8 cellular contexts compared by ENCODE assay signal in genomic region chr18:77068321-77068841, GRCh38.
A peak's percentile ranks its signal among the peaks of the same experiment; 100 is the strongest.
DNase-seq lines count a peak whose midpoint lies in the region; ATAC-seq and TF ChIP-seq lines count a peak whose summit lies in the region.

No MANE protein-coding gene starts in this region.

- H3K9me3 Mint-ChIP-seq in activated CD8-positive, alpha-beta T cell treated with anti-CD3 and anti-CD28 coated beads for 36 hours = peaks cover 2% of the 10 kb centered on the region
- peaks cover 3% of the 10 kb centered on the region for H3K9me3 Mint-ChIP-seq in stimulated activated memory B cell treated with anti-CD40 and anti-IgM and Interleukin-4, amounts not matched to agents 10 μg/mL and 1 μg/mL and 100 μg/mL, for 72 hours

- in situ Hi-C loops in G401 (cut with HindIII; ENCODE audit: low sequenced_read_pairs) = no loop called here

- H3K27ac Mint-ChIP-seq in activated CD8-positive, alpha-beta T cell treated with anti-CD3 and anti-CD28 coated beads for 36 hours = peak overlapping the region; percentile 92
- H3K27ac Mint-ChIP-seq in stimulated activated memory B cell treated with anti-CD40 and anti-IgM and Interleukin-4, amounts not matched to agents 10 μg/mL and 1 μg/mL and 100 μg/mL, for 72 hours = peak overlapping the region; percentile 99

- H3K27me3 Mint-ChIP-seq in activated CD8-positive, alpha-beta T cell treated with anti-CD3 and anti-CD28 coated beads for 36 hours = no peaks in the 10 kb centered on the region
- H3K27me3 Mint-ChIP-seq in stimulated activated memory B cell treated with anti-CD40 and anti-IgM and Interleukin-4, amounts not matched to agents 10 μg/mL and 1 μg/mL and 100 μg/mL, for 72 hours = no peaks in the 10 kb centered on the region

- H3K4me3 Mint-ChIP-seq in activated CD8-positive, alpha-beta T cell treated with anti-CD3 and anti-CD28 coated beads for 36 hours = peak overlapping the region; percentile 43
- peak overlapping the region; percentile 73 for H3K4me3 Mint-ChIP-seq in stimulated activated memory B cell treated with anti-CD40 and anti-IgM and Interleukin-4, amounts not matched to agents 10 μg/mL and 1 μg/mL and 100 μg/mL, for 72 hours

- H3K4me1 Mint-ChIP-seq in activated CD8-positive, alpha-beta T cell treated with anti-CD3 and anti-CD28 coated beads for 36 hours (ENCODE audit: low read depth) = peaks cover 98% of the 10 kb centered on the region
- H3K4me1 Mint-ChIP-seq in stimulated activated memory B cell treated with anti-CD40 and anti-IgM and Interleukin-4, amounts not matched to agents 10 μg/mL and 1 μg/mL and 100 μg/mL, for 72 hours = peaks cover 91% of the 10 kb centered on the region

- CTCF ChIA-PET in activated CD8-positive, alpha-beta T cell treated with anti-CD3 and anti-CD28 coated beads for 36 hours (lab: Charles Lee) = interaction anchor here (0.8 to 3.8 kb wide), 8 partner anchors 10 to 64 kb away, joined by 3 to 19 read pairs (median 6); partner anchors contain the start of gene MBP

- DNase-seq in activated CD8-positive, alpha-beta T cell treated with anti-CD3 and anti-CD28 coated beads for 36 hours = peak; percentile 67
- DNase-seq in Right ventricle myocardium superior = no peak
- no peak for DNase-seq in NCI-H2081 treated with DMSO at 0.1 percent for 48 hours (lab: John Stamatoyannopoulos, UW)
- DNase-seq in G401 (ENCODE audit: low spot score) = no peak
- no peak for DNase-seq in dedifferentiated amniotic fluid mesenchymal stem cell (ENCODE audit: extremely low spot score)

- intact Hi-C loops in activated CD8-positive, alpha-beta T cell treated with anti-CD3 and anti-CD28 coated beads for 36 hours (cut with micrococcal nuclease) = loop anchor here (5.0 kb wide), 1 partner anchor 59 kb away; no protein-coding TSS in a partner anchor
- intact Hi-C loops in Right ventricle myocardium superior (cut with DNase I) = no loop called here

- peaks cover 57% of the 10 kb centered on the region for H3K36me3 Mint-ChIP-seq in activated CD8-positive, alpha-beta T cell treated with anti-CD3 and anti-CD28 coated beads for 36 hours (ENCODE audit: low read depth)
- H3K36me3 Mint-ChIP-seq in stimulated activated memory B cell treated with anti-CD40 and anti-IgM and Interleukin-4, amounts not matched to agents 10 μg/mL and 1 μg/mL and 100 μg/mL, for 72 hours = peaks cover 50% of the 10 kb centered on the region

- peak; percentile 33 for ATAC-seq in HG03342 (IDR thresholded peaks at IDR 0.05; ENCODE audit: unreplicated experiment)
- ATAC-seq in activated CD8-positive, alpha-beta T cell treated with anti-CD3 and anti-CD28 coated beads for 36 hours = peak; percentile 29
- peak; percentile 5 for ATAC-seq in Right ventricle myocardium superior (ENCODE audit: poor library complexity)
- peak; percentile 76 for ATAC-seq in stimulated activated memory B cell treated with anti-CD40 and anti-IgM and Interleukin-4, amounts not matched to agents 10 μg/mL and 1 μg/mL and 100 μg/mL, for 72 hours

- TF ChIP-seq CTCF in activated CD8-positive, alpha-beta T cell treated with anti-CD3 and anti-CD28 coated beads for 36 hours (IDR thresholded peaks at IDR 0.05) = no peak

- TF ChIP-seq POLR2A in GM19193 (IDR thresholded peaks at IDR 0.05; ENCODE audit: extremely low read depth, insufficient read depth, insufficient read length) = peak; percentile 36

- POLR2A ChIA-PET in activated CD8-positive, alpha-beta T cell treated with anti-CD3 and anti-CD28 coated beads for 36 hours (lab: Charles Lee) = interaction anchor here (1.1 to 5.3 kb wide), 12 partner anchors 14 to 68 kb away, joined by 3 to 42 read pairs (median 6); partner anchors contain the start of gene MBP

Comparison
In these comparisons a context has a peak if more than half of its experiments do, and no peak if none do; other contexts are left out.
1. ATAC-seq: peak in every context shown above with its lines; median percentile 76 in stimulated activated memory B cell treated with anti-CD40 and anti-IgM and Interleukin-4, amounts not matched to agents 10 μg/mL and 1 μg/mL and 100 μg/mL, for 72 hours; 33 in HG03342; 29 in activated CD8-positive, alpha-beta T cell treated with anti-CD3 and anti-CD28 coated beads for 36 hours; 5 in Right ventricle myocardium superior.